ENCODE assay signal across 8 cellular contexts in the genomic region with DNA sequence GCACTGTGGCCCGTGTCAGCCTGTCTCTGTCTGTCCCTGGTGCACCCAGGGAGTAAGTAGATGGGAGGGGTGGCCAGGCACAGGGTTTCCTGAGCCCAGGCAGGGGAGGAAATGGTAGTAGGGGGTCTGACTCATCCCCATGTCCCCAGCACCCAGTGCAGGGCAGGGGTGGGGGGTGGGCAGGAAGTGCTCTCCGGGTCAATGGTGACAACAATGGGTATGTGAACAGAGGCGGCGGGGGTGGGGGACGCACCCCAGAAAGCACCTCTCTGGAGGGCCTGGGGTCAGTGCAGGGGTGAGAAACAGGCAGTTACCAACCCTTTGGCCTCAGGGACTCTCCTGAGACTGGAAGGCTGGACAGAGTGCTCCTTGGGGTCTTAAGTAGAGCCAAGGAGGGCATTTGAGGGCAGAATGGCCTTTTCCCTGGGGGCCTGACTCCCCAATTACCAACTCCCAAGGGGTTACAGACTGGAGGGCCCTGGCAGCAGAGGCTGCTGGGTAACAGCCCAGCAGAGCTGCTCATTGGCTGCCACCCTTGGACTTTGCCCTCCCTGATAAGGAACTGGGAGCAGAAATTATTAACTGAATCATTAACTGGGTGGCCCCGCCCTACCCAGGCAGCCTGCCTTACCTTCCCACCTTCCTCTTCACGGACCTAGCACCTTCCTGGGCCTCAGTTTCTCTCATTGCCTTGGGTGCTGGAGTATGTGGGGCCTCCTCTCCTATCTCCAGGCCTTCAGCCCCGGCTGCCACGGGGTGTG. TPM values are rescaled to one million over a fixed set of nuclear protein-coding genes. Genes with fewer than 3 reads are reported as not detected.
DNase-seq lines count a peak whose midpoint lies in the region; ATAC-seq and TF ChIP-seq lines count a peak whose summit lies in the region.

No MANE protein-coding gene starts in this region.

- in situ Hi-C loops in KBM-7 (cut with MboI; ENCODE audit: low pct_unique_long_range_greater_than_20kb, low sequenced_read_pairs): no loop called here

- H3K27me3 ChIP-seq in mesendoderm (ENCODE audit: insufficient read depth, low read length, poor library complexity): no peaks in the 10 kb centered on the region

- H3K27ac ChIP-seq in mesendoderm (ENCODE audit: low read depth, low read length): no peak overlapping the region

- H3K18ac ChIP-seq in mesendoderm (ENCODE audit: low read length): peak overlapping the region; percentile 13

- H3K4me1 ChIP-seq in mesendoderm (ENCODE audit: control insufficient read depth, low read depth, low read length): peaks cover 27% of the 10 kb centered on the region

- no peaks in the 10 kb centered on the region for H3K79me2 ChIP-seq in mesendoderm (ENCODE audit: control insufficient read depth, insufficient read depth, low read length)

- no peaks in the 10 kb centered on the region for H3K36me3 ChIP-seq in mesendoderm (ENCODE audit: control insufficient read depth, insufficient read depth, low read length)

- peak overlapping the region; percentile 6 for H3K9ac ChIP-seq in mesendoderm (ENCODE audit: low read length)

- ATAC-seq in HG03432 (IDR thresholded peaks at IDR 0.05; ENCODE audit: unreplicated experiment) (peak; percentile 65), esophagus mucosa (no peak)

- no peak overlapping the region for H2BK15ac ChIP-seq in mesendoderm (replicated peaks; ENCODE audit: low read depth)

- WGBS in mesendoderm (ENCODE audit: extremely low coverage, insufficient coverage, low lambda C conversion rate): no CpG with 5 or more reads among the region's 9 CpGs

- TF ChIP-seq CTCF in GM12865 (IDR thresholded peaks at IDR 0.05; ENCODE audit: insufficient read depth, low read depth, low read length, missing control alignments): no peak

- H2BK5ac ChIP-seq in mesendoderm (ENCODE audit: low read length): peak overlapping the region; percentile 50

- H2AK5ac ChIP-seq in mesendoderm (ENCODE audit: low read length): peak overlapping the region; percentile 32

- H3K4me3 ChIP-seq in GM12865 (ENCODE audit: low read depth, low read length) (no peak overlapping the region), mesendoderm (ENCODE audit: low read length) (no peak overlapping the region)

- no peak overlapping the region for H3K23ac ChIP-seq in mesendoderm (ENCODE audit: low read length)

- H4K5ac ChIP-seq in mesendoderm (ENCODE audit: low read length): no peak overlapping the region

- H3K4ac ChIP-seq in mesendoderm (ENCODE audit: low read depth, low read length): peak overlapping the region; percentile 43

- H3K4me2 ChIP-seq in mesendoderm (ENCODE audit: low read length): no peak overlapping the region

- H2BK120ac ChIP-seq in mesendoderm (ENCODE audit: low read depth, low read length): peak overlapping the region; percentile 3

- no peak overlapping the region for H4K8ac ChIP-seq in mesendoderm (ENCODE audit: low read depth, low read length)

- peaks cover 2% of the 10 kb centered on the region for H3K79me1 ChIP-seq in mesendoderm (ENCODE audit: low read length)

- DNase-seq in GM12865 (ENCODE audit: low read depth) (peak; percentile 54), activated T-helper 1 cell treated with Interleukin-2 at 50 U/mL for 16 hours (ENCODE audit: low read depth) (peak; percentile 43), mesendoderm (peak; percentile 49), D341Med (ENCODE audit: low spot score) (no peak), KBM-7 (no peak), NCI-H2227 (lab: John Stamatoyannopoulos, UW; ENCODE audit: unreplicated experiment) (no peak)

- H3K56ac ChIP-seq in mesendoderm (ENCODE audit: low read length): peak overlapping the region; percentile 73

RNA-seq across cellular contexts. Expression of a gene that starts 4.2 kb away (rescaled TPM):
- polyA plus RNA-seq in mesendoderm (2013, experiment 1 of 2): 3.0 TPM
- 2.6 TPM for polyA plus RNA-seq in mesendoderm (2013, experiment 2 of 2)
- 0.88 TPM for total RNA-seq in esophagus mucosa

RNA-seq across cellular contexts. Expression of a gene that starts 35.8 kb away (rescaled TPM):
- 285 TPM for polyA plus RNA-seq in mesendoderm (2013, experiment 1 of 2)
- polyA plus RNA-seq in mesendoderm (2013, experiment 2 of 2): 285 TPM
- 90.9 TPM for total RNA-seq in esophagus mucosa

RNA-seq across cellular contexts. Expression of a gene that starts 36.1 kb away (rescaled TPM):
- 74.6 TPM for polyA plus RNA-seq in mesendoderm (2013, experiment 1 of 2)
- polyA plus RNA-seq in mesendoderm (2013, experiment 2 of 2): 75.1 TPM
- 18.7 TPM for total RNA-seq in esophagus mucosa

Comparison
In these comparisons a context has a peak if more than half of its experiments do, and no peak if none do; other contexts are left out.
1. DNase-seq: peak in GM12865 (single experiment), activated T-helper 1 cell treated with Interleukin-2 at 50 U/mL for 16 hours (single experiment) and mesendoderm (single experiment); none in D341Med (single experiment), KBM-7 (single experiment) and NCI-H2227 (single experiment).